ENCODE assay signal across 1 cellular context in the genomic region with DNA sequence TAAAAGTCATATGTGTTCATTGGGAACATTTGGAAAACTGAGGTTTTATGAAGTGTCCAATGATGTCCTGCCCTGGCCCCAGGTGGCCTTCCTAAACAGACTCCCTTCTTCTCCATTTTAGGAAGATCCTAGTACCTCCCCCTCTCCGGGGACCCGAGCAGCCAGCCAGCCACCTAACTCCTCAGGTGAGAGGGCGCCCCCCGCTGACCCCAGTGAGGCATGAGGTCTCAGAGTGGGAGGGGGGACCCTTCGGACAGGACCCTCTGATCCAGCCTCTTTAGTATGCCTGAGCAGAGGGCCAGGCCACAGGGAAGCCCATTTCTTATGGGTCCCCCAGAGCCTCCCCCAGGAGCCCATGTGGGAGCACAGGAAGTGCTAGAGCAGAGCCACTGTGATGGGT.
TF ChIP-seq lines count a peak whose summit lies in the region.

No MANE protein-coding gene starts in this region.

TF ChIP-seq in H1, 55 proteins besides CTCF, POLR2A, EP300 and RAD21:
- TF ChIP-seq KDM1A (IDR thresholded peaks at IDR 0.05; ENCODE audit: borderline replicate concordance, low read length) = no peak
- TF ChIP-seq CHD1 (IDR thresholded peaks at IDR 0.05; ENCODE audit: low read depth, low read length) = no peak
- TF ChIP-seq EZH2 (IDR thresholded peaks at IDR 0.05; ENCODE audit: low read depth, low read length, severe bottlenecking) = no peak
- no peak for TF ChIP-seq SIRT6 (IDR thresholded peaks at IDR 0.05; ENCODE audit: low read length)
- TF ChIP-seq SRF (IDR thresholded peaks at IDR 0.05; ENCODE audit: low read depth, low read length) = no peak
- no peak for TF ChIP-seq ZNF274 (IDR thresholded peaks at IDR 0.05; ENCODE audit: borderline replicate concordance, extremely low read depth, low read length)
- no peak for TF ChIP-seq GTF2F1 (IDR thresholded peaks at IDR 0.05; ENCODE audit: borderline replicate concordance, low read depth, low read length)
- TF ChIP-seq KDM5A (IDR thresholded peaks at IDR 0.05; ENCODE audit: low read length) = no peak
